21 cellular contexts compared by ENCODE assay signal in genomic region chr9:87525546-87526303, GRCh38.
"Had no signal": no experiment of that assay in that cellular context is flagged by ENCODE, and none has a peak within 500 bp of the region (broad histone marks: within the 10 kb centered on the region; RNA-seq: fewer than 3 reads in every experiment).

No MANE protein-coding gene starts in this region.

- DNase-seq: cortex of kidney; dorsolateral prefrontal cortex; effector CD8-positive, alpha-beta T cell; esophagus squamous epithelium; foreskin fibroblast; islet precursor cell; mammary epithelial cell; mucosa of descending colon; naive thymus-derived CD8-positive, alpha-beta T cell; nucleus accumbens; ovary; right cardiac atrium; small intestine; stimulated activated CD4-positive, alpha-beta T cell treated with anti-CD3 and anti-CD28 coated beads, Interleukin-12 subunit alpha, Interleukin-12 subunit beta, amount 100 ng/mL, for 4 hours; stimulated activated naive CD4-positive, alpha-beta T cell treated with Interleukin-2 at 50 U/mL for 16 hours; upper lobe of left lung had no signal

- FAIRE-seq: endometrium, small intestine had no signal

- H3K4me2 ChIP-seq: hepatocyte had no signal

- H3K27me3 ChIP-seq: dorsolateral prefrontal cortex, esophagus squamous epithelium, hepatocyte, ovary, upper lobe of left lung, vagina had no signal

- H3K9me3 ChIP-seq: esophagus squamous epithelium, mucosa of descending colon, ovary, upper lobe of left lung, vagina had no signal

- H3K4me3 ChIP-seq: dorsolateral prefrontal cortex, esophagus squamous epithelium, hepatocyte, mucosa of descending colon, ovary, upper lobe of left lung, vagina had no signal

- H2AFZ ChIP-seq: hepatocyte had no signal

- ATAC-seq: left lobe of liver; mucosa of descending colon; naive thymus-derived CD8-positive, alpha-beta T cell; right cardiac atrium had no signal

- H3K4me1 ChIP-seq: vagina had no signal

- H3K27ac ChIP-seq: dorsolateral prefrontal cortex, epithelial cell of prostate, esophagus squamous epithelium, hepatocyte, ovary, upper lobe of left lung, vagina had no signal

- H3K36me3 ChIP-seq: esophagus squamous epithelium, ovary, upper lobe of left lung, vagina had no signal
